Comparison of ENCODE assay signal across 18 cellular contexts in the genomic region with DNA sequence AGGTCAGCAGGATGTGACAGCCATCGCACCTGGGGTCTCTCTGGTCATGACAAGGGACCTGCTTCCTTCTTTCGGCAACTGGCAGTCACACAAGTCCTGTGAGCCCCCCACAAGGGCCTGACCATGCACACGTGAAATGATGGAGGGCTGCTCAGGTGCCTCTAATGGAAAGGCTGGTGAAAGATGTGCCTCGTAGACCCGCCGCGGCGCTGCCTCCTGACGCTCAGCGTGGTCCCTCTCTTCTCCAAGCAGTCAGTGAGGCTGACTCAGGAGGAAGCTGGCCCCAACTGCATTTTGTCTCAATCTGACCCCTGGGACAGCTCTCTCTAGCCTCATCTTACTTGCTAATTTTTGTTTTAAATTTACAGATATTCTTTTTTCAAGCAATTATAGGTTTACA.
DNase-seq lines count a peak whose midpoint lies in the region; ATAC-seq and TF ChIP-seq lines count a peak whose summit lies in the region.
"Had no signal": no experiment of that assay in that cellular context is flagged by ENCODE, and none has a peak within 500 bp of the region (broad histone marks: within the 10 kb centered on the region; RNA-seq: fewer than 3 reads in every experiment).

No MANE protein-coding gene starts in this region.

- H3K9me3 ChIP-seq in BLaER1 treated with 17β-estradiol and CSF1 and Interleukin-3, amounts not matched to agents 10 nM and 100 nM (replicated peaks in 1 of 11): peaks cover 0 to 9% (median 5%) of the 10 kb centered on the region in 11 experiments; a peak in 6 of 22 replicates
- peaks cover 2 to 3% of the 10 kb centered on the region in 2 donors for H3K9me3 ChIP-seq in neuronal stem cell (replicated peaks in 1 of 2; ENCODE audit: control insufficient read depth in 2 of 2, insufficient read depth in 1 of 2, low read depth in 1 of 2, low read length in 2 of 2)

- H2BK12ac ChIP-seq in neuronal stem cell (ENCODE audit: low read length): no peak overlapping the region

- no peak overlapping the region for H2BK5ac ChIP-seq in neuronal stem cell (ENCODE audit: low read length)

- H3K27me3 ChIP-seq in BLaER1 treated with 17β-estradiol and CSF1 and Interleukin-3, amounts not matched to agents 10 nM and 100 nM: peaks cover 0 to 50% (median 0%) of the 10 kb centered on the region in 11 experiments; a peak in 9 of 22 replicates
- H3K27me3 ChIP-seq in GM23338 (ENCODE audit: insufficient read depth): no peaks in the 10 kb centered on the region
- H3K27me3 ChIP-seq in neuronal stem cell (ENCODE audit: control insufficient read depth in 3 of 3, insufficient read depth in 3 of 3, low read depth in 1 of 3, low read length in 3 of 3): no peaks in the 10 kb centered on the region

- H3K9ac ChIP-seq in BLaER1 treated with 17β-estradiol and CSF1 and Interleukin-3, amounts not matched to agents 10 nM and 100 nM: no peak overlapping the region
- H3K9ac ChIP-seq in neuronal stem cell (ENCODE audit: low read depth, low read length, poor library complexity): no peak overlapping the region

- H4K8ac ChIP-seq in neuronal stem cell (ENCODE audit: low read depth, low read length): no peak overlapping the region

- no peak overlapping the region for H2BK15ac ChIP-seq in neuronal stem cell (ENCODE audit: low read length)

- H3K36me3 ChIP-seq in BLaER1 treated with 17β-estradiol and CSF1 and Interleukin-3, amounts not matched to agents 10 nM and 100 nM: peaks cover 27 to 55% (median 41%) of the 10 kb centered on the region in 11 experiments; a peak in 19 of 22 replicates
- no peaks in the 10 kb centered on the region for H3K36me3 ChIP-seq in GM23338 (ENCODE audit: insufficient read depth)
- H3K36me3 ChIP-seq in neuronal stem cell (replicated peaks in 1 of 2; ENCODE audit: control insufficient read depth in 2 of 2, insufficient read depth in 2 of 2, low read length in 2 of 2): peaks cover 10 to 24% of the 10 kb centered on the region in 2 donors

- no CpG with 5 or more reads among the region's 10 CpGs for WGBS in neuronal stem cell (ENCODE audit: extremely low coverage in 2 of 2, insufficient read length in 2 of 2, insufficient replicate concordance in 1 of 2), 2 donors

- H3K4ac ChIP-seq in neuronal stem cell (ENCODE audit: low read length): no peak overlapping the region

- no peak overlapping the region for H3K4me3 Mint-ChIP-seq in GM23338
- H3K4me3 Mint-ChIP-seq: CD14-positive monocyte; CD4-positive, alpha-beta T cell; CD8-positive, alpha-beta memory T cell; HFFc6 had no signal

- H3K27ac ChIP-seq in BLaER1 treated with 17β-estradiol and CSF1 and Interleukin-3, amounts not matched to agents 10 nM and 100 nM: no peak overlapping the region
- H3K27ac ChIP-seq in GM23338 (ENCODE audit: low read depth) (no peak overlapping the region), angular gyrus (ENCODE audit: low read depth, low read length) (peak overlapping the region; percentile 46), neuronal stem cell (replicated peaks; ENCODE audit: low read length) (no peak overlapping the region)

- H3K18ac ChIP-seq in neuronal stem cell (ENCODE audit: low read length): peak overlapping the region; percentile 7

- H3K4me2 ChIP-seq in BLaER1 treated with 17β-estradiol and CSF1 and Interleukin-3, amounts not matched to agents 10 nM and 100 nM: peak overlapping the region in 10 of 11 experiments; percentile 17 to 99 (median 90); a peak in 19 of 22 replicates
- H3K4me2 ChIP-seq in GM23338 (no peak overlapping the region), neuronal stem cell (ENCODE audit: insufficient read depth, low read length, poor library complexity, severe bottlenecking) (no peak overlapping the region)

- peaks cover 4 to 93% (median 70%) of the 10 kb centered on the region in 10 experiments; a peak in 18 of 20 replicates for H3K4me1 ChIP-seq in BLaER1 treated with 17β-estradiol and CSF1 and Interleukin-3, amounts not matched to agents 10 nM and 100 nM
- H3K4me1 ChIP-seq in GM23338 (ENCODE audit: insufficient read depth) (no peaks in the 10 kb centered on the region), neuronal stem cell (ENCODE audit: control insufficient read depth in 2 of 2, insufficient read depth in 1 of 2, low read depth in 1 of 2, low read length in 2 of 2) (peaks cover 6 to 8% of the 10 kb centered on the region in 2 donors)

- DNase-seq in GM23338 (ENCODE audit: low spot score): no peak
- no peak for DNase-seq in neuronal stem cell (ENCODE audit: low spot score)
- no peak for DNase-seq in GDM1 (lab: John Stamatoyannopoulos, UW)
- DNase-seq in EL: no peak
- DNase-seq in NOMO-1 (lab: John Stamatoyannopoulos, UW; ENCODE audit: unreplicated experiment in 2 of 2): no peak
- no peak for DNase-seq in G401 (ENCODE audit: low spot score)
- DNase-seq: CD4-positive, alpha-beta T cell; CD8-positive, alpha-beta memory T cell; DMS 273 treated with DMSO at 0.1 percent for 48 hours; DMS79; GF-D8; GOT3; H7; HFFc6 had no signal

- no peaks in the 10 kb centered on the region for H3F3A ChIP-seq in GM23338 (replicated peaks; ENCODE audit: low read depth)

- TF ChIP-seq CTCF in GM23338 (conservative IDR thresholded peaks at IDR 0.05; ENCODE audit: low read depth in 2 of 2): no peak

- H3K9me2 ChIP-seq in GM23338 (ENCODE audit: insufficient read depth): no peaks in the 10 kb centered on the region

- H3K9me3 Mint-ChIP-seq in GM23338: no peaks in the 10 kb centered on the region; the same call in 1 of the 3 replicates
- H3K9me3 Mint-ChIP-seq: CD4-positive, alpha-beta T cell; CD8-positive, alpha-beta memory T cell; HFFc6 had no signal

- in situ Hi-C loops in G401 (cut with HindIII; ENCODE audit: low sequenced_read_pairs): no loop called here

- no peaks in the 10 kb centered on the region; the same call in 1 of the 2 replicates for H3K79me2 ChIP-seq in GM23338 (replicated peaks; ENCODE audit: insufficient read depth)

- no peaks in the 10 kb centered on the region for H3K79me1 ChIP-seq in neuronal stem cell (ENCODE audit: low read depth, low read length)

- H2AK5ac ChIP-seq in neuronal stem cell (ENCODE audit: low read depth, low read length): no peak overlapping the region

- H2AFZ ChIP-seq in GM23338 (no peak overlapping the region), neuronal stem cell (ENCODE audit: low read length) (no peak overlapping the region)

- peaks cover 19% of the 10 kb centered on the region for H3K36me3 Mint-ChIP-seq in GM23338 (ENCODE audit: low read depth)

- no peak overlapping the region for H4K91ac ChIP-seq in neuronal stem cell (ENCODE audit: low read depth, low read length, poor library complexity)

- H4K20me1 ChIP-seq in BLaER1 treated with 17β-estradiol and CSF1 and Interleukin-3, amounts not matched to agents 10 nM and 100 nM: peaks cover 4 to 62% (median 52%) of the 10 kb centered on the region in 11 experiments; a peak in 21 of 22 replicates
- 0 out of 2 replicates have a peak, but pooled peaks cover 4% of the 10 kb centered on the region for H4K20me1 ChIP-seq in GM23338 (replicated peaks; ENCODE audit: insufficient read depth)

- no peak overlapping the region for H3K23ac ChIP-seq in neuronal stem cell (ENCODE audit: low read depth, low read length, poor library complexity)

- H3K14ac ChIP-seq in neuronal stem cell (ENCODE audit: low read length): no peak overlapping the region

- no peaks in the 10 kb centered on the region; the same call in 2 of the 3 replicates for H3K4me1 Mint-ChIP-seq in GM23338
- H3K4me1 Mint-ChIP-seq: CD14-positive monocyte had no signal

- H3K4me3 ChIP-seq in BLaER1 treated with 17β-estradiol and CSF1 and Interleukin-3, amounts not matched to agents 10 nM and 100 nM: no peak overlapping the region
- no peak overlapping the region for H3K4me3 ChIP-seq in GM23338
- no peak overlapping the region for H3K4me3 ChIP-seq in neuronal stem cell (ENCODE audit: low read length in 2 of 2)

- no peak for ATAC-seq in GM23338
- ATAC-seq: HCT116 had no signal

- 0 out of 2 replicates have a peak overlapping the region, but pooled peaks have one; percentile 22 for H3K27ac Mint-ChIP-seq in GM23338
- H3K27ac Mint-ChIP-seq: CD4-positive, alpha-beta T cell; HFFc6 had no signal

- H3K27me3 Mint-ChIP-seq in GM23338 (ENCODE audit: insufficient read depth, low read depth, poor library complexity): peaks cover 7% of the 10 kb centered on the region
- H3K27me3 Mint-ChIP-seq: CD4-positive, alpha-beta T cell; CD8-positive, alpha-beta memory T cell had no signal

- H2BK120ac ChIP-seq in neuronal stem cell (ENCODE audit: low read depth, low read length): no peak overlapping the region

TF ChIP-seq in GM23338, 12 proteins besides CTCF, POLR2A, EP300 and RAD21 (continues in another document):
- TF ChIP-seq STAT1 (IDR thresholded peaks at IDR 0.05; ENCODE audit: unreplicated experiment) (no peak), NANOG (IDR thresholded peaks at IDR 0.05; ENCODE audit: borderline replicate concordance) (no peak), ZNF331 (CRISPR knock-in tag; IDR thresholded peaks at IDR 0.05; ENCODE audit: low read depth) (no peak), CREB1 (CRISPR knock-in tag; IDR thresholded peaks at IDR 0.05; ENCODE audit: low read depth) (no peak), POLR2AphosphoS5 (IDR thresholded peaks at IDR 0.05; ENCODE audit: low read depth) (no peak)

Comparison
In these comparisons a context has a peak if more than half of its experiments do, and no peak if none do; other contexts are left out.
1. H3K4me2 ChIP-seq: peak in BLaER1 treated with 17β-estradiol and CSF1 and Interleukin-3, amounts not matched to agents 10 nM and 100 nM (10 of 11); none in GM23338 (single experiment) and neuronal stem cell (single experiment).